Comparison of ENCODE assay signal across 23 cellular contexts in genomic region chr3:63478962-63479660, GRCh38.
DNase-seq lines count a peak whose midpoint lies in the region; FAIRE-seq and TF ChIP-seq lines count a peak whose summit lies in the region.
"Had no signal": no experiment of that assay in that cellular context is flagged by ENCODE, and none has a peak within 500 bp of the region (broad histone marks: within the 10 kb centered on the region; RNA-seq: fewer than 3 reads in every experiment).

No MANE protein-coding gene starts in this region.

- DNase-seq in AG10803 (ENCODE audit: low read depth) (peak; percentile 51), NCI-H446 treated with DMSO at 0.1 percent for 48 hours (lab: John Stamatoyannopoulos, UW) (peak; percentile 18), fibroblast of peridontal ligament (ENCODE audit: extremely low read depth) (peak; percentile 22), progenitor cell of endocrine pancreas (ENCODE audit: low spot score, unreplicated experiment) (no peak), RCC 7860 (ENCODE audit: low spot score) (no peak), globus pallidus (ENCODE audit: low spot score) (no peak), tibial artery (no peak)
- DNase-seq: C1 segment of cervical spinal cord; CD8-positive, alpha-beta memory T cell; DMS53; EL; HFFc6; IMR-90; Karpas-422; NCI-H1417 treated with DMSO at 0.1 percent for 48 hours; NCI-H2029 treated with DMSO at 0.1 percent for 48 hours; NCI-H2171 treated with DMSO at 0.1 percent for 48 hours; RPMI8226 had no signal

- no peaks in the 10 kb centered on the region for H3K36me3 ChIP-seq in tibial artery

- no peaks in the 10 kb centered on the region for H3K27me3 ChIP-seq in tibial artery

- H3K36me3 Mint-ChIP-seq in progenitor cell of endocrine pancreas (ENCODE audit: insufficient read depth) = peaks cover 3% of the 10 kb centered on the region
- H3K36me3 Mint-ChIP-seq: CD8-positive, alpha-beta memory T cell had no signal

- H3K4me3 Mint-ChIP-seq in progenitor cell of endocrine pancreas (ENCODE audit: low read depth) = no peak overlapping the region
- H3K4me3 Mint-ChIP-seq: CD8-positive, alpha-beta memory T cell; HFFc6 had no signal

- no peak overlapping the region for H3K4me3 ChIP-seq in AG10803 (ENCODE audit: low read length)
- no peak overlapping the region for H3K4me3 ChIP-seq in tibial artery
- H3K4me3 ChIP-seq: A549 had no signal

- no peaks in the 10 kb centered on the region for H3K27me3 Mint-ChIP-seq in progenitor cell of endocrine pancreas
- H3K27me3 Mint-ChIP-seq: CD8-positive, alpha-beta memory T cell had no signal

- no peak for FAIRE-seq in RCC 7860 (lab: Jason Lieb, UNC)
- FAIRE-seq: A549, GM12891, GM18507, H54 had no signal

- H3K4me1 Mint-ChIP-seq in progenitor cell of endocrine pancreas (ENCODE audit: low read depth) = peaks cover 12% of the 10 kb centered on the region
- H3K4me1 Mint-ChIP-seq: CD8-positive, alpha-beta memory T cell had no signal

- H3K9me3 ChIP-seq in tibial artery = no peaks in the 10 kb centered on the region
- H3K9me3 ChIP-seq: A549 had no signal

- no peak for TF ChIP-seq CTCF in AG10803 (conservative IDR thresholded peaks at IDR 0.05; ENCODE audit: low read length)
- TF ChIP-seq CTCF in progenitor cell of endocrine pancreas (IDR thresholded peaks at IDR 0.05; ENCODE audit: unreplicated experiment) = no peak
- TF ChIP-seq CTCF in tibial artery (IDR thresholded peaks at IDR 0.05) = no peak

- intact Hi-C loops in tibial artery (cut with DNase I; ENCODE audit: low total_unique reads) = no loop called here

- no peaks in the 10 kb centered on the region for H3K4me1 ChIP-seq in tibial artery
- H3K4me1 ChIP-seq: A549 had no signal

- no peaks in the 10 kb centered on the region for H3K9me3 Mint-ChIP-seq in progenitor cell of endocrine pancreas (ENCODE audit: low read depth)
- H3K9me3 Mint-ChIP-seq: HFFc6 had no signal

- H3K27ac Mint-ChIP-seq in progenitor cell of endocrine pancreas = peak overlapping the region; percentile 21
- H3K27ac Mint-ChIP-seq: CD8-positive, alpha-beta memory T cell; HFFc6 had no signal

- H3K27ac ChIP-seq in tibial artery = no peak overlapping the region
- H3K27ac ChIP-seq: A549, HL-60 had no signal

Comparison
In these comparisons a context has a peak if more than half of its experiments do, and no peak if none do; other contexts are left out.
1. DNase-seq: peak in AG10803 (single experiment), NCI-H446 treated with DMSO at 0.1 percent for 48 hours (single experiment) and fibroblast of peridontal ligament (single experiment); none in progenitor cell of endocrine pancreas (single experiment), RCC 7860 (single experiment), globus pallidus (single experiment) and tibial artery (0 of 2).